Comparison of ENCODE assay signal across 2 cellular contexts in the genomic region with DNA sequence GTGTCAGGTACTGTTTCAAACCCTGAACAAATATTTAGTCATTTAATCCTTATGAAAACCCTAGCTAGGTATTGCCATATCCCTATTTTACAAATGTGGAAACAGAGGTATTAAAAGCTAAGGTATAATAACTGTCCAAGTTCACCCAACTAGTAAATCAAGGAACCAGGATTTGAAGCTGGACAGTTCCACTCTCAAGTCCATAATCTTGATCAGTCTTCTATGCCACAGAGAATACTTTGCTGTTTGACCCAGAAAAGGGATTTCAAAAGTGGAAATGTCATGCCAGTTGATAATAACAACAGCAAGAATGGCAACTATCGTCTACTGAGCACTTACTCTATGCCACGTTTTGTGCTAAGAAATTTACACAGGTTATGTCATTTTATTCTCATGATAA.
TF ChIP-seq lines count a peak whose summit lies in the region.

No MANE protein-coding gene starts in this region.

TF ChIP-seq in IMR-90, 13 proteins besides CTCF, POLR2A, EP300 and RAD21:
- TF ChIP-seq, protein P1, sequence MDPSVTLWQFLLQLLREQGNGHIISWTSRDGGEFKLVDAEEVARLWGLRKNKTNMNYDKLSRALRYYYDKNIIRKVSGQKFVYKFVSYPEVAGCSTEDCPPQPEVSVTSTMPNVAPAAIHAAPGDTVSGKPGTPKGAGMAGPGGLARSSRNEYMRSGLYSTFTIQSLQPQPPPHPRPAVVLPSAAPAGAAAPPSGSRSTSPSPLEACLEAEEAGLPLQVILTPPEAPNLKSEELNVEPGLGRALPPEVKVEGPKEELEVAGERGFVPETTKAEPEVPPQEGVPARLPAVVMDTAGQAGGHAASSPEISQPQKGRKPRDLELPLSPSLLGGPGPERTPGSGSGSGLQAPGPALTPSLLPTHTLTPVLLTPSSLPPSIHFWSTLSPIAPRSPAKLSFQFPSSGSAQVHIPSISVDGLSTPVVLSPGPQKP (IDR thresholded peaks at IDR 0.05; ENCODE audit: borderline replicate concordance, low read depth, low read length), result no peak
- no peak for TF ChIP-seq SMC3 (IDR thresholded peaks at IDR 0.05; ENCODE audit: low read depth, low read length)
- no peak for TF ChIP-seq USF2 (IDR thresholded peaks at IDR 0.05; ENCODE audit: low read depth, low read length)
- TF ChIP-seq FOS (IDR thresholded peaks at IDR 0.05; ENCODE audit: low read depth, low read length), result no peak
- TF ChIP-seq MAZ (IDR thresholded peaks at IDR 0.05; ENCODE audit: borderline replicate concordance, low read depth, low read length), result no peak
- no peak for TF ChIP-seq CHD1 (IDR thresholded peaks at IDR 0.05; ENCODE audit: low read depth, low read length)
- TF ChIP-seq RCOR1 (IDR thresholded peaks at IDR 0.05; ENCODE audit: insufficient replicate concordance, low read length), result no peak
- no peak for TF ChIP-seq MXI1 (IDR thresholded peaks at IDR 0.05; ENCODE audit: borderline replicate concordance, low read depth, low read length)
- no peak for TF ChIP-seq NFE2L2 (IDR thresholded peaks at IDR 0.05; ENCODE audit: low read depth, low read length)
- no peak for TF ChIP-seq BHLHE40 (IDR thresholded peaks at IDR 0.05; ENCODE audit: low read depth, low read length)
- no peak for TF ChIP-seq MAFK (IDR thresholded peaks at IDR 0.05; ENCODE audit: low read depth, low read length)

TF ChIP-seq in SK-N-SH treated with all-trans-retinoic acid at 6 μM for 48 hours, 23 proteins besides CTCF, POLR2A, EP300 and RAD21 (continued from another document):
- TF ChIP-seq TSHZ2 (CRISPR knock-in tag; IDR thresholded peaks at IDR 0.05) (no peak), ESRRG (CRISPR knock-in tag; IDR thresholded peaks at IDR 0.05) (no peak)
